In genomic region chr16:89246903-89247733, GRCh38 we compare ENCODE assay signal across 8 cellular contexts. TPM values are rescaled to one million over a fixed set of nuclear protein-coding genes. Genes with fewer than 3 reads are reported as not detected.
DNase-seq lines count a peak whose midpoint lies in the region; ATAC-seq and TF ChIP-seq lines count a peak whose summit lies in the region.

No MANE protein-coding gene starts in this region.

- WGBS in prostate gland = under 1% methylated on average over 77 of the region's 78 CpGs
- WGBS in upper lobe of left lung, 2 donors = 3 to 5% methylated on average over 18 to 68 of the region's 78 CpGs

- H3K9me3 ChIP-seq in prostate gland (no peaks in the 10 kb centered on the region), upper lobe of left lung (peaks cover 0 to 5% (median 0%) of the 10 kb centered on the region in 4 donors)

- H3K4me3 ChIP-seq in LNCaP clone FGC (ENCODE audit: low read depth, low read length) = peak overlapping the region; percentile 45
- H3K4me3 ChIP-seq in prostate gland = peak overlapping the region; percentile 36 to 49
- H3K4me3 ChIP-seq in upper lobe of left lung = peak overlapping the region; percentile 34 to 63 (median 60)

- intact Hi-C loops in left ventricle myocardium superior (cut with micrococcal nuclease) (no loop called here), prostate gland (cut with DNase I) (loop anchor here (10.0 kb wide), 2 partner anchors 78 to 258 kb away; partner anchors contain the start of gene SPG7)

- ATAC-seq in GM21528 (IDR thresholded peaks at IDR 0.05; ENCODE audit: low FRiP score, unreplicated experiment) (peak; percentile 56), T-cell (replicated peaks in 1 of 4) (peak; percentile 86 to 96 (median 91)), left ventricle myocardium superior (peak; percentile 98), upper lobe of left lung (ENCODE audit: low FRiP score in 2 of 2) (peak; percentile 97 to 99)

- peaks cover 7 to 8% (median 8%) of the 10 kb centered on the region in 3 donors for H3K9me3 Mint-ChIP-seq in T-cell

- no peak for TF ChIP-seq EP300 in upper lobe of left lung (IDR thresholded peaks at IDR 0.05)

- peak overlapping the region in 1 of 2 donors; percentile 64 for H3K27ac Mint-ChIP-seq in T-cell

- peaks cover 11 to 22% (median 21%) of the 10 kb centered on the region in 3 donors for H3K4me1 Mint-ChIP-seq in T-cell

- TF ChIP-seq CTCF in LNCaP clone FGC (IDR thresholded peaks at IDR 0.05; ENCODE audit: control insufficient read depth, extremely low read depth, insufficient read depth) (no peak), prostate gland (IDR thresholded peaks at IDR 0.05) (no peak), upper lobe of left lung (IDR thresholded peaks at IDR 0.05) (no peak)

- no peaks in the 10 kb centered on the region for H3K36me3 ChIP-seq in prostate gland
- H3K36me3 ChIP-seq in upper lobe of left lung = no peaks in the 10 kb centered on the region

- no peaks in the 10 kb centered on the region for H3K4me1 ChIP-seq in prostate gland (replicated peaks)
- H3K4me1 ChIP-seq in upper lobe of left lung = peaks cover 9 to 34% (median 19%) of the 10 kb centered on the region in 4 donors

- peak; percentile 72 for DNase-seq in COLO829 (ENCODE audit: low spot score)
- no peak for DNase-seq in LNCaP clone FGC (ENCODE audit: low read depth)
- DNase-seq in T-cell = peak; percentile 81 to 98 (median 92)
- DNase-seq in amniotic stem cell (lab: John Stamatoyannopoulos, UW) = peak; percentile 88
- peak; percentile 93 for DNase-seq in left ventricle myocardium superior
- peak; percentile 91 for DNase-seq in prostate gland (ENCODE audit: low spot score)
- DNase-seq in upper lobe of left lung = peak; percentile 94 to 99

- TF ChIP-seq POLR2A in prostate gland (IDR thresholded peaks at IDR 0.05) (no peak), upper lobe of left lung (IDR thresholded peaks at IDR 0.05) (peak in 1 of 4 donors; percentile 48)

- H3K36me3 Mint-ChIP-seq in T-cell = peaks cover 2% of the 10 kb centered on the region

- H3K27ac ChIP-seq in prostate gland (peak overlapping the region; percentile 23 to 42), upper lobe of left lung (peak overlapping the region; percentile 71 to 84 (median 82))

- CTCF ChIA-PET in T-cell (lab: Charles Lee) = interaction anchor here in 1 of 2 donors (0.6 kb wide), 1 partner anchor 55 kb away, joined by 5 read pairs; no protein-coding TSS in a partner anchor

- no peaks in the 10 kb centered on the region for H3K27me3 Mint-ChIP-seq in T-cell

- POLR2A ChIA-PET in T-cell (lab: Charles Lee) = interaction anchor here (0.5 to 0.8 kb wide), 2 partner anchors 249 to 435 kb away, joined by 3 to 4 read pairs; partner anchors contain the start of gene APRT (in 1 of the 2)

- H3K4me3 Mint-ChIP-seq in T-cell = peak overlapping the region; percentile 64 to 71 (median 65)

- H3K27me3 ChIP-seq in prostate gland (replicated peaks; ENCODE audit: insufficient read depth) (no peaks in the 10 kb centered on the region), upper lobe of left lung (no peaks in the 10 kb centered on the region)

RNA-seq across cellular contexts. Expression of gene ZNF778, which starts 29.6 kb away (rescaled TPM):
- total RNA-seq in T-cell (10 to 100 TPM in 3 of 5 donors, 1 to 10 TPM in 2; 6.0 to 16.3 (median 13.6) TPM), left ventricle myocardium superior (8.1 TPM), prostate gland (10 to 100 TPM; 12.9 to 30.2 TPM), upper lobe of left lung (10 to 100 TPM; 12.3 to 50.1 (median 17.7) TPM)

RNA-seq across cellular contexts. Expression of gene SLC22A31, which starts 46.8 kb away (rescaled TPM):
- total RNA-seq in T-cell = 1 to 10 TPM in 3 of 5 donors, under 1 TPM in 2; 0.49 to 2.7 (median 1.3) TPM
- not detected for total RNA-seq in left ventricle myocardium superior
- 1 to 10 TPM in 1 of 2 donors, not detected in 1; 4.6 TPM for total RNA-seq in prostate gland
- total RNA-seq in upper lobe of left lung = 100 to 1,000 TPM in 4 of 6 donors, 10 to 100 TPM in 2; 71.0 to 320 (median 174) TPM

Comparison
In these comparisons a context has a peak if more than half of its experiments do, and no peak if none do; other contexts are left out.
1. RNA of gene SLC22A31, which starts 46.8 kb away (total RNA-seq): 71.0 to 320 TPM in upper lobe of left lung; 4.6 TPM in prostate gland, 0.49 to 2.7 TPM in T-cell and not detected in left ventricle myocardium superior (single experiment); every median in the first group is over 10 times any median in the second.
2. Peak in every context shown above with its lines, with median percentiles within 50 percentile points of each other: ATAC-seq and H3K4me3 ChIP-seq.